In the genomic region with DNA sequence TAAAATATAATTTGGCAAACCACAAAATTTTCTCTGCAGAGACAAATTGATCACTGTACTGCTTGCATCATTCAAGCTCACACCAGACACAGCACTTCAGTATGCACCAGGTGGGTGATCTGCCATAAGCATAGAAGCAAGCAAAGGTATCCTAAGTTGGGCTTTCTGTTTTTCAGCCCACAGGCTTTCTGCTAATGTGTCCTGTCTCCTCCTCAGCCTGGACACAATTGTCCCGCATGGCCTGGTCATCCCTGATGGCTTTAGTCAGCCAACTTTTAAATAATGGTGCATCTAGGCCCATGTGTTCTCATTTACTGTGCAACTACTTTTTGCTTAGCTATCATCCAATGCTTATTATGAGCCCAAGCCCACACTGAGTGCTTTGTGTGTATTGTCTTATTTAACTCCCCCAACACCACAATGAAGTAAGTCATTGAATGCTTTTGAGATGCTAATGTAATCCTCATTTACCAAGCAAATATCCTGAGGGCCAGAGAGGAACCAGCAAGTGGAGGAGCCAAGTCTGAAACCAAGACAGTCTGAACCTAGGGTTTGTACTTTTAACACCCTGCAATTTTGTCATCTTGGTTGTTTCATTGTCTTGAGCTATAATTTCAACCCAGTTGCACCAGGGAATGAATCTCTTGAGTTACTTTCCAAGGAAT, we compare ENCODE assay signal across 22 cellular contexts.
"Had no signal": no experiment of that assay in that cellular context is flagged by ENCODE, and none has a peak within 500 bp of the region (broad histone marks: within the 10 kb centered on the region; RNA-seq: fewer than 3 reads in every experiment).

No MANE protein-coding gene starts in this region.

- H3K27me3 Mint-ChIP-seq: naive thymus-derived CD8-positive, alpha-beta T cell had no signal

- H3K9me3 ChIP-seq: heart left ventricle, mucosa of descending colon, neutrophil, right atrium auricular region, sigmoid colon, stomach, thoracic aorta, transverse colon had no signal

- H3K4me3 Mint-ChIP-seq: immature natural killer cell; naive thymus-derived CD8-positive, alpha-beta T cell had no signal

- H3K27me3 ChIP-seq: heart left ventricle, neutrophil, right atrium auricular region, sigmoid colon, stomach, transverse colon had no signal

- H3K4me1 Mint-ChIP-seq: immature natural killer cell; naive thymus-derived CD8-positive, alpha-beta T cell had no signal

- H3K4me1 ChIP-seq: heart left ventricle, right atrium auricular region, stomach had no signal

- H3K27ac ChIP-seq: dorsolateral prefrontal cortex, heart left ventricle, neutrophil, right atrium auricular region, sigmoid colon, skin epidermis, stomach, thoracic aorta, transverse colon had no signal

- H3K36me3 Mint-ChIP-seq: naive thymus-derived CD8-positive, alpha-beta T cell had no signal

- DNase-seq: cortex of kidney; dorsolateral prefrontal cortex; effector CD8-positive, alpha-beta T cell; heart left ventricle; hippocampal formation; immature natural killer cell; left colon; left ventricle myocardium superior; mucosa of descending colon; naive thymus-derived CD8-positive, alpha-beta T cell; sigmoid colon; stimulated activated CD4-positive, alpha-beta T cell treated with anti-CD3 and anti-CD28 coated beads, Interleukin-12 subunit alpha, Interleukin-12 subunit beta, amount 100 ng/mL, for 4 hours; stimulated activated naive CD4-positive, alpha-beta T cell; stomach; substantia nigra; transverse colon had no signal

- H3K27ac Mint-ChIP-seq: immature natural killer cell; naive thymus-derived CD8-positive, alpha-beta T cell had no signal

- FAIRE-seq: frontal cortex had no signal

- H3K4me3 ChIP-seq: dorsolateral prefrontal cortex, heart left ventricle, lung, mucosa of descending colon, right atrium auricular region, sigmoid colon, skin epidermis, stomach, thoracic aorta, transverse colon had no signal

- ATAC-seq: heart left ventricle; left colon; left ventricle myocardium superior; mucosa of descending colon; naive thymus-derived CD8-positive, alpha-beta T cell had no signal

- H3K36me3 ChIP-seq: heart left ventricle, neutrophil, right atrium auricular region, sigmoid colon, stomach, thoracic aorta, transverse colon had no signal
